ENCODE assay signal across 25 cellular contexts in genomic region chr20:41895633-41896032, GRCh38.
"Had no signal": no experiment of that assay in that cellular context is flagged by ENCODE, and none has a peak within 500 bp of the region (broad histone marks: within the 10 kb centered on the region; RNA-seq: fewer than 3 reads in every experiment).

No MANE protein-coding gene starts in this region.

- H3K27ac ChIP-seq: colonic mucosa, dorsolateral prefrontal cortex, esophagus squamous epithelium, gastrocnemius medialis, heart right ventricle, left lung, lower lobe of right lung had no signal

- H3K9me3 Mint-ChIP-seq: mesothelial cell of epicardium had no signal

- H3K4me3 Mint-ChIP-seq: mesothelial cell of epicardium, naive B cell had no signal

- H3K4me1 Mint-ChIP-seq: mesothelial cell of epicardium, naive B cell had no signal

- ATAC-seq: gastrocnemius medialis, heart right ventricle, left cardiac atrium, left lung, left ventricle myocardium superior, lower lobe of right lung, mucosa of descending colon had no signal

- H3K27me3 ChIP-seq: colonic mucosa, esophagus squamous epithelium, gastrocnemius medialis had no signal

- H3K4me1 ChIP-seq: colonic mucosa, gastrocnemius medialis, heart right ventricle, left lung, lower lobe of right lung had no signal

- DNase-seq: colonic mucosa; cortex of kidney; dermis blood vessel endothelial cell; dorsolateral prefrontal cortex; effector CD4-positive, alpha-beta T cell; effector memory CD4-positive, alpha-beta T cell; esophagus squamous epithelium; foreskin fibroblast; foreskin melanocyte; gastrocnemius medialis; glutamatergic neuron; head of caudate nucleus; heart right ventricle; hippocampal formation; left cardiac atrium; left lung; left ventricle myocardium superior; lower lobe of right lung; mesenchymal stem cell; mucosa of descending colon; naive B cell had no signal

- H3K4me3 ChIP-seq: colonic mucosa, dorsolateral prefrontal cortex, esophagus squamous epithelium, gastrocnemius medialis, heart right ventricle, left lung, lower lobe of right lung, mucosa of descending colon had no signal

- FAIRE-seq: endothelial cell of umbilical vein, islet of Langerhans, keratinocyte had no signal

- H3K36me3 Mint-ChIP-seq: mesothelial cell of epicardium, naive B cell had no signal

- H3K27ac Mint-ChIP-seq: mesothelial cell of epicardium, naive B cell had no signal

- H3K36me3 ChIP-seq: colonic mucosa, esophagus squamous epithelium, gastrocnemius medialis, heart right ventricle, left lung, lower lobe of right lung had no signal

- H3K9me3 ChIP-seq: colonic mucosa, esophagus squamous epithelium, gastrocnemius medialis, heart right ventricle, left lung, lower lobe of right lung, mucosa of descending colon had no signal
